Comparison of ENCODE assay signal across 1 cellular context in the genomic region with DNA sequence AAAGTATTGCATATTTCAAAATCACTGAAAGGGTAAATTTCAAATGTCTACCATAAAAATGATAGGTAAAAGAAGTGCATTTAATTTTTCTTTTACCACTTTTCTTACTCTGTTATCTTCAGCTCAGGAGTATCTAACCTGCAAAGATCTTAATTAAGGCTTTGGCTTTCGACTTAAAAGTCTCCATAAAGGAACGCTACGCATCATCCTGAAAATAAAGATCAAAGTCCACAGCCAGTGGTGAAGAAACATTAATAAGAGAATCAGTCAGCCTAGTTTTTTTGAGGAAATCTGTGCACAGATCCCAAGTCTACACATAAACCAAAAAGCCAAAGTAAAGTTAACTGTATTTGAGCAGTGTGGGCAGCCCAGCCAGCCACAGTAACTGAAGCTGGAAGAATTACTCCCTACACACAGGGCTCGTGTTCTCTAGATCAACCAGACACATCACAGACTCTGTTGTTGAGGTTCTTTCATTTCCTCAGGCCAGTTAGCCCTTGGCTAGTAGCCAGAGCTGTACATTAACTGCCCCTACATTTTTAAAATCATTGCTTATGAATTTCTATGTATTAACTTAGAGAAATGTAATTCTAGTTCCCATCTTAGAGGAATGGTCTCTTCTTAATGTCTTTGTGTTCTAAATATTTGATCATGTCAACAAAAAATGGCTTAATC.
TF ChIP-seq lines count a peak whose summit lies in the region.

No MANE protein-coding gene starts in this region.

TF ChIP-seq in HepG2, 621 proteins besides CTCF, POLR2A, EP300 and RAD21:
- TF ChIP-seq ZNF138 (CRISPR knock-in tag; IDR thresholded peaks at IDR 0.05; ENCODE audit: low read depth) (no peak), HNF4A (CRISPR knock-in tag; IDR thresholded peaks at IDR 0.05) (0 out of 2 replicates have a peak, but pooled peaks have one; percentile 25), NCOR1 (IDR thresholded peaks at IDR 0.05; ENCODE audit: borderline replicate concordance, low read length) (peak; percentile 65; the same call in 1 of the 2 replicates), ZKSCAN1 (IDR thresholded peaks at IDR 0.05; ENCODE audit: low read length) (no peak), PAXIP1 (CRISPR knock-in tag; conservative IDR thresholded peaks at IDR 0.05) (0 out of 2 replicates have a peak, but pooled peaks have one; percentile 5)
TF ChIP-seq in HepG2: peak in this region for 3.
